10 cellular contexts compared by ENCODE assay signal in the genomic region with DNA sequence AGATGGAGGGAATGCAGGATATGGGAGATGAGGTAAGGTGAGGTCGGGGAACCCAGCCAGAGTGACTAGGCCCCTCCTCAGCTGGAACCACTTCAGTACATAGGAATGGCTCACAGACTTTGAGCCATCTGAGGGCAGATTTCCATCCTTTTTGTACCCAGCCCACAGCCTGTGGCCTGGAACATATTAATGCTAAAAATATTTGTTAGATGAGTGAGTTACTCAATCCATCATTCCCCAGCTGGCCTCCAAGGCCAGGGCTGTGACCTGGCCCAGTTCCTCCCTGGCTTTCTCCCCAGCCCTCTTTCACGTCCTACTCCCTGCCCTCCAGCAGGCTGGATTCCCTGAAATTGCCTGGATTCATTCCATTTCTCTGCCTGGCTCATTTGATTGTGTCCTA. TPM values are rescaled to one million over a fixed set of nuclear protein-coding genes. Genes with fewer than 3 reads are reported as not detected.
DNase-seq lines count a peak whose midpoint lies in the region; ATAC-seq, FAIRE-seq and TF ChIP-seq lines count a peak whose summit lies in the region.
"Had no signal": no experiment of that assay in that cellular context is flagged by ENCODE, and none has a peak within 500 bp of the region (broad histone marks: within the 10 kb centered on the region; RNA-seq: fewer than 3 reads in every experiment).

No MANE protein-coding gene starts in this region.

- H3K4me1 ChIP-seq in spleen, result peaks cover 14 to 81% (median 53%) of the 10 kb centered on the region in 6 donors

- H3K9me3 ChIP-seq in spleen, result no peaks in the 10 kb centered on the region

- ATAC-seq in HG02571 (IDR thresholded peaks at IDR 0.05; ENCODE audit: unreplicated experiment) (no peak), HG02938 (IDR thresholded peaks at IDR 0.05; ENCODE audit: unreplicated experiment) (no peak)

- intact Hi-C loops in spleen (cut with DNase I; ENCODE audit: low total_unique reads), result no loop called here

- H3K27me3 ChIP-seq in brain microvascular endothelial cell (replicated peaks) (no peaks in the 10 kb centered on the region), spleen (replicated peaks in 1 of 7) (no peaks in the 10 kb centered on the region)

- TF ChIP-seq POLR2A in H54 (IDR thresholded peaks at IDR 0.05; ENCODE audit: low read depth, low read length) (no peak), spleen (IDR thresholded peaks at IDR 0.05) (no peak)

- DNase-seq in H54 (ENCODE audit: insufficient read length, low spot score) (peak; percentile 80), brain microvascular endothelial cell (peak; percentile 50), hepatic stellate cell (ENCODE audit: low spot score) (peak; percentile 81), spleen (no peak), NOMO-1 (lab: John Stamatoyannopoulos, UW; ENCODE audit: unreplicated experiment in 2 of 2) (no peak), COLO829 (ENCODE audit: low spot score) (no peak)
- DNase-seq: NCI-H1105 treated with DMSO at 0.1 percent for 48 hours had no signal

- H3K4me3 ChIP-seq in brain microvascular endothelial cell (ENCODE audit: low read depth, low read length) (no peak overlapping the region), spleen (no peak overlapping the region)

- WGBS in spleen, 5 donors, result 53 to 78% (median 66%) methylated on average over 2 of the region's 2 CpGs

- in situ Hi-C loops in brain microvascular endothelial cell (cut with HindIII; ENCODE audit: low pct_ligation_motif_present, low sequenced_read_pairs), result no loop called here

- TF ChIP-seq CTCF in brain microvascular endothelial cell (IDR thresholded peaks at IDR 0.05; ENCODE audit: low read depth, low read length, missing control alignments) (no peak), spleen (IDR thresholded peaks at IDR 0.05 in 8 of 11, conservative IDR thresholded peaks at IDR 0.05 in 3 of 11) (peak in 1 of 11 experiments; percentile 13)

- H3K27ac ChIP-seq in brain microvascular endothelial cell (no peak overlapping the region), spleen (peak overlapping the region in 7 of 8 donors; percentile 63 to 82 (median 66))

- no peaks in the 10 kb centered on the region for H3K36me3 ChIP-seq in brain microvascular endothelial cell (replicated peaks)
- H3K36me3 ChIP-seq in spleen, result no peaks in the 10 kb centered on the region

- FAIRE-seq in H54 (lab: Jason Lieb, UNC), result peak; percentile 79
- FAIRE-seq: colon had no signal

RNA-seq across cellular contexts. Expression of gene PRDM11, which starts 57.2 kb away (rescaled TPM):
- total RNA-seq in spleen, result 10 to 100 TPM in 6 of 7 donors, 1 to 10 TPM in 1; 8.0 to 24.3 (median 19.5) TPM
- polyA plus RNA-seq in spleen, result 1 to 10 TPM; 1.7 to 4.3 (median 1.9) TPM

Comparison
In these comparisons a context has a peak if more than half of its experiments do, and no peak if none do; other contexts are left out.
1. DNase-seq: peak in H54 (single experiment), brain microvascular endothelial cell (single experiment) and hepatic stellate cell (single experiment); none in spleen (single experiment), NOMO-1 (0 of 2) and COLO829 (single experiment).